ENCODE assay signal across 1 cellular context in genomic region chr14:73239463-73240241, GRCh38.
TF ChIP-seq lines count a peak whose summit lies in the region.

No MANE protein-coding gene starts in this region.

TF ChIP-seq in endothelial cell of umbilical vein, 7 proteins besides CTCF, POLR2A, EP300 and RAD21:
- TF ChIP-seq EZH2 (IDR thresholded peaks at IDR 0.05; ENCODE audit: borderline replicate concordance, low read depth, low read length, severe bottlenecking): peak; percentile 57
- TF ChIP-seq JUN (IDR thresholded peaks at IDR 0.05; ENCODE audit: borderline replicate concordance, insufficient read depth, insufficient read length, low read depth): no peak
TF ChIP-seq in endothelial cell of umbilical vein: peak in this region for 1.
